ENCODE assay signal across 1 cellular context in the genomic region with DNA sequence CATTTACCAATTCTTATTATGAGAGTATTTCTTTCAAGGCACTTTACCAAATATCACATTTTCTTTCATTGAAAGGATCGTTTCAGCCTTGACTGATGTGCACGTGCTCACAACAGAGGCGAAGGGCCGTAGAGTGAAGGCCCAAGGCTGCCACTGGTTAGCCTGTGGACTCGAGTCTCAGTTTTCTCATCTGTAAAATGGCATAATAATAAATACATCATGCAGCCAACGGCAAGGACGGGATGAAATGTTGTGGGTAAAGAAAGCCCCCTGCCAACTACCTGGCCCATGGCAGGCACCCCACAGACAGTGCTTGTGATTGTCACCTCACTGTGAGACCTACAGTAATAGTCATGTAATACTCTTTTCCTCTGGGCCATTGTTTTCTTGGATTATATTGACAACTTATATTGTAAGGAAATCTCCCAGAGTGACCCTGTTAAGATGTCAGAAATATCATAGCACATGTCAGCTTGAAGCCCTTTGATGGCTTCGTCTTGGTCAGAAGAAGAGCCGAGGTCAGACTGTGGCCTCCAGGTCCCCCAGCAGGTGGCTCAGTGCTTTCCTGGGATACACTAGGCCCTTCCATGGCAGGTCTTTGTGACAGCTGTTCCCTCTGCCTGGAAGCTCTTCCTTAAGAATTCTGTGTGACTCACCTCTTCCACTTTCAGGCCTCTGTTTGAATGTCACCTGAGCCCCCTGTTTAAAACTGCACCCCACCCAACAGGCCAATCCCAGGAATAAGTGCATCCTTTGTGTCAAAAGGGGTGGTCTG.
TF ChIP-seq lines count a peak whose summit lies in the region.

No MANE protein-coding gene starts in this region.

TF ChIP-seq in IMR-90, 13 proteins besides CTCF, POLR2A, EP300 and RAD21 (continued from another document):
- TF ChIP-seq MAZ (IDR thresholded peaks at IDR 0.05; ENCODE audit: borderline replicate concordance, low read depth, low read length) (no peak), SMC3 (IDR thresholded peaks at IDR 0.05; ENCODE audit: low read depth, low read length) (peak; percentile 15; the same call in 1 of the 2 replicates)
